In genomic region chr14:103739793-103740501, GRCh38 we compare ENCODE assay signal across 17 cellular contexts.
"Had no signal": no experiment of that assay in that cellular context is flagged by ENCODE, and none has a peak within 500 bp of the region (broad histone marks: within the 10 kb centered on the region; RNA-seq: fewer than 3 reads in every experiment).

No MANE protein-coding gene starts in this region.

- H3K4me3 Mint-ChIP-seq: activated naive CD8-positive, alpha-beta T cell treated with anti-CD3 and anti-CD28 coated beads for 36 hours; effector memory CD8-positive, alpha-beta T cell; natural killer cell; T-helper 17 cell had no signal

- H3K27ac Mint-ChIP-seq: activated naive CD8-positive, alpha-beta T cell treated with anti-CD3 and anti-CD28 coated beads for 36 hours; effector memory CD8-positive, alpha-beta T cell; natural killer cell; T-helper 17 cell had no signal

- H3K4me3 ChIP-seq: colonic mucosa, suprapubic skin, upper lobe of right lung had no signal

- H3K4me1 Mint-ChIP-seq: activated naive CD8-positive, alpha-beta T cell treated with anti-CD3 and anti-CD28 coated beads for 36 hours; natural killer cell; T-helper 17 cell had no signal

- H3K27ac ChIP-seq: colonic mucosa, suprapubic skin, upper lobe of right lung had no signal

- H3K4me1 ChIP-seq: colonic mucosa had no signal

- H3K9me3 ChIP-seq: colonic mucosa, suprapubic skin, upper lobe of right lung had no signal

- DNase-seq: activated CD4-positive, alpha-beta T cell treated with anti-CD3 and anti-CD28 coated beads, Interleukin-2, amount 50 U/mL, for 1 hour; activated CD4-positive, CD25-positive, alpha-beta regulatory T cell; activated effector memory CD4-positive, alpha-beta T cell treated with Interleukin-2 at 50 U/mL for 16 hours; activated naive CD8-positive, alpha-beta T cell treated with anti-CD3 and anti-CD28 coated beads for 36 hours; activated T-cell treated with anti-CD3 and anti-CD28 coated beads, Interleukin-2, amount 50 U/mL, for 1 hour; colonic mucosa; effector memory CD8-positive, alpha-beta T cell; erythroblast; left cardiac atrium; natural killer cell; stimulated activated CD4-positive, alpha-beta T cell treated with anti-CD3 and anti-CD28 coated beads, Interleukin-4, amount 100 ng/mL, for 1 hour; stimulated activated CD8-positive, alpha-beta memory T cell treated with anti-CD3 and anti-CD28 coated beads, Interleukin-4, amount 100 ng/mL, for 48 hours; stimulated activated naive CD8-positive, alpha-beta T cell treated with anti-CD3 and anti-CD28 coated beads, Interleukin-15, Interleukin-2, amounts not matched to agents 100 U/mL and 50 U/mL, for 24 hours; T-helper 17 cell; upper lobe of right lung had no signal

- ATAC-seq: effector memory CD8-positive, alpha-beta T cell; left cardiac atrium; natural killer cell; stimulated activated naive CD8-positive, alpha-beta T cell treated with anti-CD3 and anti-CD28 coated beads, Interleukin-15, Interleukin-2, amounts not matched to agents 100 U/mL and 50 U/mL, for 24 hours; T-helper 17 cell; upper lobe of right lung had no signal

- H3K36me3 Mint-ChIP-seq: activated naive CD8-positive, alpha-beta T cell treated with anti-CD3 and anti-CD28 coated beads for 36 hours; natural killer cell had no signal

- H3K27me3 Mint-ChIP-seq: activated naive CD8-positive, alpha-beta T cell treated with anti-CD3 and anti-CD28 coated beads for 36 hours; effector memory CD8-positive, alpha-beta T cell; T-helper 17 cell had no signal

- FAIRE-seq: TTC549 had no signal

- H3K9me3 Mint-ChIP-seq: activated naive CD8-positive, alpha-beta T cell treated with anti-CD3 and anti-CD28 coated beads for 36 hours; effector memory CD8-positive, alpha-beta T cell; natural killer cell had no signal

- H3K27me3 ChIP-seq: colonic mucosa, suprapubic skin, upper lobe of right lung had no signal
